Comparison of ENCODE assay signal across 17 cellular contexts in genomic region chr9:79224672-79225433, GRCh38.
DNase-seq lines count a peak whose midpoint lies in the region; ATAC-seq and TF ChIP-seq lines count a peak whose summit lies in the region.
"Had no signal": no experiment of that assay in that cellular context is flagged by ENCODE, and none has a peak within 500 bp of the region (broad histone marks: within the 10 kb centered on the region; RNA-seq: fewer than 3 reads in every experiment).

No MANE protein-coding gene starts in this region.

- no peaks in the 10 kb centered on the region for H3K9me3 Mint-ChIP-seq in CD8-positive, alpha-beta T cell
- peaks cover 3% of the 10 kb centered on the region for H3K9me3 Mint-ChIP-seq in activated CD4-positive, alpha-beta T cell treated with anti-CD3 and anti-CD28 coated beads for 36 hours (ENCODE audit: low read depth)
- H3K9me3 Mint-ChIP-seq: activated T-helper 17 cell treated with anti-CD3 and anti-CD28 coated beads, Interleukin-2, amount 50 U/mL, for 72 hours had no signal

- DNase-seq in COLO829 (ENCODE audit: low spot score) (peak; percentile 23), LoVo (ENCODE audit: low spot score) (peak; percentile 9), mammary epithelial cell (peak; percentile 86), myocyte (ENCODE audit: low read depth) (peak; percentile 44), GOT3 (lab: John Stamatoyannopoulos, UW) (no peak)
- no peak for DNase-seq in CD8-positive, alpha-beta T cell
- no peak for DNase-seq in activated CD4-positive, alpha-beta T cell treated with anti-CD3 and anti-CD28 coated beads for 36 hours
- DNase-seq: activated CD4-positive, alpha-beta T cell treated with anti-CD3 and anti-CD28 coated beads, Interleukin-2, amount 10 ng/mL, durations not matched to agents 7 days and 5 days; DMS79 treated with DMSO at 0.1 percent for 48 hours; MM.1S; NCI-H524; stimulated activated naive B cell treated with anti-CD40 and anti-IgM and Interleukin-4, amounts not matched to agents 10 μg/mL and 1 μg/mL and 100 μg/mL, for 72 hours had no signal

- H3K79me2 ChIP-seq in mammary epithelial cell (ENCODE audit: insufficient read depth, low read length) = no peaks in the 10 kb centered on the region

- H3K9me3 ChIP-seq in mammary epithelial cell (replicated peaks; ENCODE audit: insufficient read depth, low read length) = no peaks in the 10 kb centered on the region
- H3K9me3 ChIP-seq in CD8-positive, alpha-beta T cell (ENCODE audit: low read length) = no peaks in the 10 kb centered on the region
- H3K9me3 ChIP-seq: esophagus muscularis mucosa had no signal

- H3K27me3 ChIP-seq in mammary epithelial cell (ENCODE audit: insufficient read depth, low read length) = no peaks in the 10 kb centered on the region
- H3K27me3 ChIP-seq in CD8-positive, alpha-beta T cell (ENCODE audit: insufficient read depth, low read length) = no peaks in the 10 kb centered on the region
- H3K27me3 ChIP-seq: esophagus muscularis mucosa, neural progenitor cell had no signal

- ATAC-seq in GM21825 (IDR thresholded peaks at IDR 0.05; ENCODE audit: unreplicated experiment) = no peak
- no peak for ATAC-seq in CD8-positive, alpha-beta T cell
- ATAC-seq in activated CD4-positive, alpha-beta T cell treated with anti-CD3 and anti-CD28 coated beads for 36 hours = no peak
- ATAC-seq: activated T-helper 17 cell treated with anti-CD3 and anti-CD28 coated beads, Interleukin-2, amount 50 U/mL, for 72 hours; stimulated activated naive B cell treated with anti-CD40 and anti-IgM and Interleukin-4, amounts not matched to agents 10 μg/mL and 1 μg/mL and 100 μg/mL, for 72 hours had no signal

- 62% methylated on average over 3 of the region's 3 CpGs for WGBS in mammary epithelial cell (ENCODE audit: low coverage, missing lambda C conversion rate)

- POLR2A ChIA-PET in CD8-positive, alpha-beta T cell (lab: Charles Lee) = no interaction called here
- POLR2A ChIA-PET in activated CD4-positive, alpha-beta T cell treated with anti-CD3 and anti-CD28 coated beads for 36 hours (lab: Charles Lee) = no interaction called here

- no peak overlapping the region for H3K27ac ChIP-seq in mammary epithelial cell (ENCODE audit: insufficient read depth, low read depth, low read length)
- H3K27ac ChIP-seq in CD8-positive, alpha-beta T cell (ENCODE audit: low read depth, low read length) = no peak overlapping the region
- H3K27ac ChIP-seq: esophagus muscularis mucosa, neural progenitor cell had no signal

- H4K20me1 ChIP-seq in mammary epithelial cell (ENCODE audit: insufficient read depth, low read length) = no peaks in the 10 kb centered on the region

- dilution Hi-C loops in mammary epithelial cell (cut with HindIII; ENCODE audit: low sequenced_read_pairs) = no loop called here

- no peak overlapping the region for H3K4me3 ChIP-seq in mammary epithelial cell (replicated peaks in 1 of 3; ENCODE audit: insufficient read depth in 1 of 3, low read depth in 2 of 3, low read length in 3 of 3)
- H3K4me3 ChIP-seq in CD8-positive, alpha-beta T cell (ENCODE audit: low read depth, low read length) = no peak overlapping the region
- H3K4me3 ChIP-seq: esophagus muscularis mucosa, neural progenitor cell had no signal

- peaks cover 3% of the 10 kb centered on the region for H3K27me3 Mint-ChIP-seq in CD8-positive, alpha-beta T cell (ENCODE audit: low read depth)
- no peaks in the 10 kb centered on the region for H3K27me3 Mint-ChIP-seq in activated CD4-positive, alpha-beta T cell treated with anti-CD3 and anti-CD28 coated beads for 36 hours
- H3K27me3 Mint-ChIP-seq: activated CD4-positive, alpha-beta T cell treated with anti-CD3 and anti-CD28 coated beads, Interleukin-2, amount 10 ng/mL, durations not matched to agents 7 days and 5 days; activated T-helper 17 cell treated with anti-CD3 and anti-CD28 coated beads, Interleukin-2, amount 50 U/mL, for 72 hours; central memory CD8-positive, alpha-beta T cell had no signal

- BruUV-seq in mammary epithelial cell (replicated peaks; lab: Mats Ljungman, UMichigan) = no TSS peak

- H3K4me1 Mint-ChIP-seq in CD8-positive, alpha-beta T cell (ENCODE audit: low read depth) = no peaks in the 10 kb centered on the region
- no peaks in the 10 kb centered on the region for H3K4me1 Mint-ChIP-seq in activated CD4-positive, alpha-beta T cell treated with anti-CD3 and anti-CD28 coated beads for 36 hours
- H3K4me1 Mint-ChIP-seq: activated CD4-positive, alpha-beta T cell treated with anti-CD3 and anti-CD28 coated beads, Interleukin-2, amount 10 ng/mL, durations not matched to agents 7 days and 5 days; activated T-helper 17 cell treated with anti-CD3 and anti-CD28 coated beads, Interleukin-2, amount 50 U/mL, for 72 hours; central memory CD8-positive, alpha-beta T cell; neural progenitor cell had no signal

- no peak overlapping the region for H3K4me3 Mint-ChIP-seq in CD8-positive, alpha-beta T cell
- no peak overlapping the region for H3K4me3 Mint-ChIP-seq in activated CD4-positive, alpha-beta T cell treated with anti-CD3 and anti-CD28 coated beads for 36 hours
- H3K4me3 Mint-ChIP-seq: activated CD4-positive, alpha-beta T cell treated with anti-CD3 and anti-CD28 coated beads, Interleukin-2, amount 10 ng/mL, durations not matched to agents 7 days and 5 days; activated T-helper 17 cell treated with anti-CD3 and anti-CD28 coated beads, Interleukin-2, amount 50 U/mL, for 72 hours; central memory CD8-positive, alpha-beta T cell; neural progenitor cell; stimulated activated naive B cell treated with anti-CD40 and anti-IgM and Interleukin-4, amounts not matched to agents 10 μg/mL and 1 μg/mL and 100 μg/mL, for 72 hours had no signal

- no peak for TF ChIP-seq CTCF in mammary epithelial cell (conservative IDR thresholded peaks at IDR 0.05 in 1 of 2, IDR thresholded peaks at IDR 0.05 in 1 of 2; ENCODE audit: extremely low read depth in 1 of 2, insufficient read depth in 1 of 2, low read depth in 1 of 2, low read length in 2 of 2)
- TF ChIP-seq CTCF in CD8-positive, alpha-beta T cell (IDR thresholded peaks at IDR 0.05) = no peak

- CTCF ChIA-PET in mammary epithelial cell (lab: Charles Lee; ENCODE audit: low non-redundant PET) = no interaction called here
- CTCF ChIA-PET in CD8-positive, alpha-beta T cell (lab: Charles Lee) = no interaction called here
- CTCF ChIA-PET in activated CD4-positive, alpha-beta T cell treated with anti-CD3 and anti-CD28 coated beads for 36 hours (lab: Charles Lee) = no interaction called here

- H3K36me3 ChIP-seq in mammary epithelial cell (ENCODE audit: insufficient read depth, low read length) = no peaks in the 10 kb centered on the region
- no peaks in the 10 kb centered on the region for H3K36me3 ChIP-seq in CD8-positive, alpha-beta T cell (ENCODE audit: insufficient read depth, low read length)
- H3K36me3 ChIP-seq: esophagus muscularis mucosa, neural progenitor cell had no signal

- no peak overlapping the region for H3K4me2 ChIP-seq in mammary epithelial cell (ENCODE audit: insufficient read depth, low read depth, low read length)
- H3K4me2 ChIP-seq: neural progenitor cell had no signal

- no peaks in the 10 kb centered on the region for H3K36me3 Mint-ChIP-seq in CD8-positive, alpha-beta T cell
- no peaks in the 10 kb centered on the region for H3K36me3 Mint-ChIP-seq in activated CD4-positive, alpha-beta T cell treated with anti-CD3 and anti-CD28 coated beads for 36 hours (ENCODE audit: low read depth)
- H3K36me3 Mint-ChIP-seq: neural progenitor cell; stimulated activated naive B cell treated with anti-CD40 and anti-IgM and Interleukin-4, amounts not matched to agents 10 μg/mL and 1 μg/mL and 100 μg/mL, for 72 hours had no signal

- in situ Hi-C loops in mammary epithelial cell (cut with MboI; ENCODE audit: low sequenced_read_pairs in 2 of 2) = loop anchor here in 1 of 2 donors (25.0 kb wide), 1 partner anchor 388 kb away; no protein-coding TSS in a partner anchor

- intact Hi-C loops in mammary epithelial cell (cut with micrococcal nuclease) = loop anchor here (5.0 to 10.0 kb wide), 2 partner anchors 250 to 347 kb away; partner anchors contain the start of gene TLE4
- intact Hi-C loops in CD8-positive, alpha-beta T cell (cut with DNase I, micrococcal nuclease) = no loop called here
- intact Hi-C loops in activated CD4-positive, alpha-beta T cell treated with anti-CD3 and anti-CD28 coated beads for 36 hours (cut with DNase I, micrococcal nuclease) = no loop called here

- H3K27ac Mint-ChIP-seq in CD8-positive, alpha-beta T cell = no peak overlapping the region
- no peak overlapping the region for H3K27ac Mint-ChIP-seq in activated CD4-positive, alpha-beta T cell treated with anti-CD3 and anti-CD28 coated beads for 36 hours
- H3K27ac Mint-ChIP-seq: activated CD4-positive, alpha-beta T cell treated with anti-CD3 and anti-CD28 coated beads, Interleukin-2, amount 10 ng/mL, durations not matched to agents 7 days and 5 days; activated T-helper 17 cell treated with anti-CD3 and anti-CD28 coated beads, Interleukin-2, amount 50 U/mL, for 72 hours; neural progenitor cell; stimulated activated naive B cell treated with anti-CD40 and anti-IgM and Interleukin-4, amounts not matched to agents 10 μg/mL and 1 μg/mL and 100 μg/mL, for 72 hours had no signal

- no peak overlapping the region for H2AFZ ChIP-seq in mammary epithelial cell (ENCODE audit: low read depth, low read length)
- H2AFZ ChIP-seq: neural progenitor cell had no signal

- no peak overlapping the region for H3K9ac ChIP-seq in mammary epithelial cell (ENCODE audit: insufficient read depth, low read length)
- H3K9ac ChIP-seq: neural progenitor cell had no signal

- peaks cover 32% of the 10 kb centered on the region for H3K4me1 ChIP-seq in mammary epithelial cell (ENCODE audit: insufficient read depth, low read length)
- no peaks in the 10 kb centered on the region for H3K4me1 ChIP-seq in CD8-positive, alpha-beta T cell (ENCODE audit: insufficient read depth, low read length)
- H3K4me1 ChIP-seq: esophagus muscularis mucosa, neural progenitor cell had no signal

Comparison
In these comparisons a context has a peak if more than half of its experiments do, and no peak if none do; other contexts are left out.
1. DNase-seq: peak in COLO829 (single experiment), LoVo (single experiment), mammary epithelial cell (single experiment) and myocyte (single experiment); none in GOT3 (single experiment), CD8-positive, alpha-beta T cell (0 of 7) and activated CD4-positive, alpha-beta T cell treated with anti-CD3 and anti-CD28 coated beads for 36 hours (single experiment).